Comparison of ENCODE assay signal across 8 cellular contexts in the genomic region with DNA sequence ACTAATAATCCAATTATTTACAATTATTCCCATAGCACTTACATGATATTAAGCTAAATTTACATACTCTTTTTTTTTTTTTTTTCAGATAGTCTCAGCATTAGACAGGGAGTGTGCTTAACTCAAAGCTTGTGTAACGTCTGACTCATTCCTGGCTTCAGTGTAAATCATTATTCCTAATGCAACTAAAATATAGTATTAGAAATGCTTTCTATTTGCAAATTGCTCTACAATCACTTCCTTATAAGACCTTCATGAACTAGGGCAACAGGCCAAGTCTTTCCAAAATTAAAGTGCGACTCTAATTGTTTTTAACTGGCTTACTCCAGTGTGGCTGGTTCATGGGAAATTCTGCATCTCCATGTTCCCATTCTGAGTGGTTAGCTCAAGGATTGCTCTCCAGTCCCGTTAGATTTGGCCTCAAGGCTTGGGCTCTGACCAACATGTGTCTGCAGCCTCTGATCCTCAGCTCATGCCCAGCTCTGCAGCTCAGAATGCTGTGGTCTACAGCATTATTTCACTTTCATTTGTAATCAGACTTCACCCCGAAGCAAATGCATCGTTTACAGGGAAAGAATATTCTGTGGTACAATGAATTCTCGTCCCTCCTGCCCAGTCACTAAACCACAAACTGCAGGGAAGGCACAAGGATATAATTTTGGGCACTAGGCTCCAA.
A peak's percentile ranks its signal among the peaks of the same experiment; 100 is the strongest.
DNase-seq lines count a peak whose midpoint lies in the region; ATAC-seq and TF ChIP-seq lines count a peak whose summit lies in the region.

No MANE protein-coding gene starts in this region.

- peak overlapping the region in 4 of 5 donors; percentile 42 to 72 (median 60) for H3K27ac ChIP-seq in adrenal gland
- no peak overlapping the region for H3K27ac ChIP-seq in testis
- H3K27ac ChIP-seq in Karpas-422 (ENCODE audit: low read length) = no peak overlapping the region

- DNase-seq in adrenal gland (peak in 6 of 7 donors; percentile 21 to 60 (median 46)), osteocyte (ENCODE audit: extremely low spot score, unreplicated experiment) (no peak), middle frontal gyrus (ENCODE audit: extremely low spot score, low spot score) (no peak), iPS-NIHi7 (ENCODE audit: extremely low spot score) (no peak), testis (no peak), Karpas-422 (no peak)

- H3K4me3 ChIP-seq in adrenal gland (peak overlapping the region in 1 of 4 donors; percentile 32), testis (no peak overlapping the region), Karpas-422 (ENCODE audit: low read length) (no peak overlapping the region)

- H3K9ac ChIP-seq in Karpas-422 (ENCODE audit: low read length) = no peak overlapping the region

- H3K27ac Mint-ChIP-seq in osteocyte (ENCODE audit: unreplicated experiment) = peak overlapping the region; percentile 96

- H3K27me3 ChIP-seq in adrenal gland (no peaks in the 10 kb centered on the region), testis (no peaks in the 10 kb centered on the region), Karpas-422 (ENCODE audit: low read length) (no peaks in the 10 kb centered on the region)

- no peak for TF ChIP-seq CTCF in adrenal gland (IDR thresholded peaks at IDR 0.05)
- TF ChIP-seq CTCF in osteocyte (IDR thresholded peaks at IDR 0.05) = no peak
- no peak for TF ChIP-seq CTCF in testis (IDR thresholded peaks at IDR 0.05)

- H3K4me1 Mint-ChIP-seq in osteocyte (ENCODE audit: unreplicated experiment) = peaks cover 80% of the 10 kb centered on the region

- peak overlapping the region; percentile 69 for H3K4me3 Mint-ChIP-seq in osteocyte (ENCODE audit: unreplicated experiment)

- WGBS in adrenal gland, 4 donors = 23 to 33% (median 30%) methylated on average over 6 of the region's 6 CpGs
- WGBS in testis, 2 donors = 51 to 65% methylated on average over 6 of the region's 6 CpGs

- H3K4me1 ChIP-seq in adrenal gland (replicated peaks in 1 of 2) (peaks cover 0 to 25% of the 10 kb centered on the region in 2 donors), testis (peaks cover 23% of the 10 kb centered on the region), Karpas-422 (ENCODE audit: low read length) (no peaks in the 10 kb centered on the region)

- no peaks in the 10 kb centered on the region for H3K79me2 ChIP-seq in Karpas-422 (ENCODE audit: low read length)

- H3K9me3 ChIP-seq in adrenal gland (replicated peaks in 1 of 3) (no peaks in the 10 kb centered on the region), testis (no peaks in the 10 kb centered on the region), Karpas-422 (ENCODE audit: low read length) (no peaks in the 10 kb centered on the region)

- H3K9me2 ChIP-seq in Karpas-422 (replicated peaks; ENCODE audit: insufficient read depth, low read length) = no peaks in the 10 kb centered on the region

- H3K36me3 ChIP-seq in adrenal gland (replicated peaks in 1 of 2) (no peaks in the 10 kb centered on the region), testis (ENCODE audit: low read depth, missing control alignments) (no peaks in the 10 kb centered on the region), Karpas-422 (ENCODE audit: insufficient read depth, low read length) (no peaks in the 10 kb centered on the region)

- no peaks in the 10 kb centered on the region for H4K20me1 ChIP-seq in Karpas-422 (ENCODE audit: insufficient read depth, low read depth, low read length)

- H3K36me3 Mint-ChIP-seq in osteocyte (ENCODE audit: unreplicated experiment) = peaks cover 31% of the 10 kb centered on the region

- TF ChIP-seq POLR2A in adrenal gland (IDR thresholded peaks at IDR 0.05) (no peak), testis (IDR thresholded peaks at IDR 0.05) (no peak)

- no peaks in the 10 kb centered on the region for H3K27me3 Mint-ChIP-seq in osteocyte (ENCODE audit: unreplicated experiment)

- H3K9me3 Mint-ChIP-seq in osteocyte (ENCODE audit: unreplicated experiment) = peaks cover 4% of the 10 kb centered on the region

- no peak overlapping the region for H3K4me2 ChIP-seq in Karpas-422 (ENCODE audit: low read depth, low read length, poor library complexity, severe bottlenecking)

- no peak overlapping the region for H2AFZ ChIP-seq in Karpas-422 (ENCODE audit: low read length)

- intact Hi-C loops in adrenal gland (cut with DNase I) (no loop called here), testis (cut with DNase I; ENCODE audit: low total_unique reads) (no loop called here)

- ATAC-seq in GM18520 (IDR thresholded peaks at IDR 0.05; ENCODE audit: unreplicated experiment) = peak; percentile 70
- ATAC-seq in HG02870 (IDR thresholded peaks at IDR 0.05; ENCODE audit: unreplicated experiment) = peak; percentile 92

Comparison
In these comparisons a context has a peak if more than half of its experiments do, and no peak if none do; other contexts are left out.
1. DNase-seq: peak in adrenal gland (6 of 7); none in osteocyte (single experiment), middle frontal gyrus (single experiment), iPS-NIHi7 (single experiment), testis (single experiment) and Karpas-422 (single experiment).
2. H3K27ac ChIP-seq: peak in adrenal gland (4 of 5); none in testis (0 of 2) and Karpas-422 (single experiment).